In the genomic region with DNA sequence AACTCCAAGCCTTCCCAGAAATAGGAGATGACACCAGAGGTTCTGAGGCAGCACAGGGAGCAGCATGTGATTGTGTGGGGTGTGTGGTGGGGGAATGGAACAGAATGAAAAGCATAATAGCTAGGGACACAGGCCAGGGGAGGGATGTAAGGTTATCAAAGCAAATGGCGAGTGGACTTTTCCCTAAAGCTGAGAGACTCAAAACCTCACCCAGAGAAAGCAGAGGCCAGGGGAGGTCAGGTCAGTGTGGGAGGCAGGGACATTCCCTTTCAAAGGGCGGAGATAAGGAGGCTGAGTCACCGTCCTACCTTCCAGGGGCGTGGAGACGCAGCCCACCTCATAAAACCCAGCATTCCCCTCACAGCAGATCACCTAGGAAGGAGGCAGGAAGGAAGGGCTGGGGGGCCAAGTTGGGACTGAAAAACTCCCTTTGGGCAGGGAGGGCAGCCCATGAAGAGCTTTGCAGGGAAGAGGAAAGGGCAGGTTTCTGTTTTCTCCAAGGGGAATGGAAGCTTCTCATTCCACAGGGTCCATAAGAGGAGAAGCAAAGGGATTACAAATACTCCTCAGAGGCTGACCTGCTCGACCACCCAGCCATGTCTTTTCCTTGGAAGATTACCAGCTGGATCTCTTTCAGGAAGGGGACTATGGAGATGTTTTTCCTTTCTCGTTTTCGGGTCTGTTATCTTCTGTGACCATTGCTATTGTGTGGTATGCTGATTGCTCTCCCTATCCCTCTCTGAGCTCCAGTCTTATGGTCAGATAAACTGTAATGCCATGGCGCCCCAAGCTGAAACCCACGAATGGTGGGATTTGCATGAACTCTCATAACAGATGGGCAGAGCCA, we compare ENCODE assay signal across 11 cellular contexts. TPM values are rescaled to one million over a fixed set of nuclear protein-coding genes. Genes with fewer than 3 reads are reported as not detected.
DNase-seq lines count a peak whose midpoint lies in the region; ATAC-seq and TF ChIP-seq lines count a peak whose summit lies in the region.
"Had no signal": no experiment of that assay in that cellular context is flagged by ENCODE, and none has a peak within 500 bp of the region (broad histone marks: within the 10 kb centered on the region; RNA-seq: fewer than 3 reads in every experiment).

No MANE protein-coding gene starts in this region.

- no peaks in the 10 kb centered on the region for H3K27me3 ChIP-seq in right atrium auricular region
- no peaks in the 10 kb centered on the region for H3K27me3 ChIP-seq in uterus

- H3K27ac ChIP-seq in right atrium auricular region (no peak overlapping the region), uterus (peak overlapping the region; percentile 40 to 44)

- H3K36me3 ChIP-seq in right atrium auricular region (peaks cover 86% of the 10 kb centered on the region), uterus (no peaks in the 10 kb centered on the region)

- TF ChIP-seq POLR2A in uterus (IDR thresholded peaks at IDR 0.05), result no peak

- ATAC-seq in left ventricle myocardium superior (no peak), left colon (peak; percentile 90)

- intact Hi-C loops in left ventricle myocardium superior (cut with micrococcal nuclease), result no loop called here
- intact Hi-C loops in left colon (cut with DNase I, micrococcal nuclease), result no loop called here
- intact Hi-C loops in uterus (cut with DNase I; ENCODE audit: low total_unique reads), result no loop called here

- TF ChIP-seq CTCF in right atrium auricular region (IDR thresholded peaks at IDR 0.05) (no peak), uterus (IDR thresholded peaks at IDR 0.05) (no peak)

- H3K4me1 ChIP-seq in right atrium auricular region (no peaks in the 10 kb centered on the region), uterus (no peaks in the 10 kb centered on the region)

- no peak overlapping the region for H3K4me3 ChIP-seq in right atrium auricular region
- H3K4me3 ChIP-seq in uterus, result no peak overlapping the region

- no peaks in the 10 kb centered on the region for H3K9me3 ChIP-seq in right atrium auricular region
- H3K9me3 ChIP-seq in uterus, result no peaks in the 10 kb centered on the region

- DNase-seq in left ventricle myocardium superior (peak; percentile 6), right atrium auricular region (ENCODE audit: low spot score) (no peak), left colon (peak in 1 of 2 donors; percentile 57), uterus (no peak), GDM1 (lab: John Stamatoyannopoulos, UW) (no peak), SKM-1 (lab: John Stamatoyannopoulos, UW; ENCODE audit: unreplicated experiment) (no peak)
- DNase-seq: activated CD4-positive, CD25-positive, alpha-beta regulatory T cell; aorta; NCI-H2029 treated with DMSO at 0.1 percent for 48 hours; right cardiac atrium had no signal

RNA-seq across cellular contexts. Expression of gene LY6G5C, which starts 9.6 kb away (rescaled TPM):
- total RNA-seq in left ventricle myocardium superior (1.8 TPM), right atrium auricular region (1 to 10 TPM; 1.2 to 4.9 TPM), left colon (1 to 10 TPM; 1.6 to 2.5 TPM), uterus (1 to 10 TPM in 3 of 4 donors, not detected in 1; 1.0 to 4.4 (median 3.8) TPM)

RNA-seq across cellular contexts. Expression of gene ABHD16A, which starts 12.7 kb away (rescaled TPM):
- total RNA-seq in left ventricle myocardium superior (29.0 TPM), right atrium auricular region (10 to 100 TPM; 22.7 to 29.4 TPM), left colon (10 to 100 TPM; 51.5 to 53.9 TPM), uterus (10 to 100 TPM; 25.9 to 50.9 (median 37.9) TPM)

RNA-seq across cellular contexts. Expression of gene LY6G6F, which starts 16.2 kb away (rescaled TPM):
- total RNA-seq in left ventricle myocardium superior (not detected), right atrium auricular region (not detected), left colon (not detected), uterus (not detected)
- total RNA-seq: aorta, HT1080, right cardiac atrium had no signal

RNA-seq across cellular contexts. Expression of gene LY6G5B, which starts 20.7 kb away (rescaled TPM):
- total RNA-seq in left ventricle myocardium superior (3.9 TPM), right atrium auricular region (1 to 10 TPM in 1 of 2 donors, under 1 TPM in 1; 0.67 to 1.8 TPM), left colon (1 to 10 TPM; 8.7 to 9.9 TPM), uterus (10 to 100 TPM in 1 of 4 donors, 1 to 10 TPM in 3; 1.0 to 27.4 (median 4.3) TPM)

RNA-seq across cellular contexts. Expression of gene CSNK2B, which starts 24.6 kb away (rescaled TPM):
- total RNA-seq in left ventricle myocardium superior, result 111 TPM
- total RNA-seq in right atrium auricular region, result 100 to 1,000 TPM; 242 to 243 TPM
- total RNA-seq in left colon, result 100 to 1,000 TPM; 137 to 155 TPM
- 100 to 1,000 TPM in 3 of 4 donors, 10 to 100 TPM in 1; 67.5 to 157 (median 107) TPM for total RNA-seq in uterus

Comparison
In these comparisons a context has a peak if more than half of its experiments do, and no peak if none do; other contexts are left out.
1. H3K27ac ChIP-seq: peak in uterus (2 of 2); none in right atrium auricular region (0 of 2).